In genomic region chr14:22097072-22097471, GRCh38 we compare ENCODE assay signal across 21 cellular contexts.
A peak's percentile ranks its signal among the peaks of the same experiment; 100 is the strongest.
DNase-seq lines count a peak whose midpoint lies in the region; ATAC-seq and TF ChIP-seq lines count a peak whose summit lies in the region.
"Had no signal": no experiment of that assay in that cellular context is flagged by ENCODE, and none has a peak within 500 bp of the region (broad histone marks: within the 10 kb centered on the region; RNA-seq: fewer than 3 reads in every experiment).

No MANE protein-coding gene starts in this region.

- H3K4me3 ChIP-seq in fibroblast of villous mesenchyme (ENCODE audit: low read depth, low read length): no peak overlapping the region
- H3K4me3 ChIP-seq in tibial nerve: no peak overlapping the region
- no peak overlapping the region for H3K4me3 ChIP-seq in adrenal gland
- H3K4me3 ChIP-seq in ascending aorta: no peak overlapping the region
- H3K4me3 ChIP-seq: SJSA1, upper lobe of left lung had no signal

- peaks cover 42% of the 10 kb centered on the region for H3K4me1 Mint-ChIP-seq in activated T-cell treated with anti-CD3 and anti-CD28 coated beads, Interleukin-2, amount 50 U/mL, for 72 hours (ENCODE audit: low read depth)
- H3K4me1 Mint-ChIP-seq in T-helper 17 cell: peaks cover 9% of the 10 kb centered on the region
- H3K4me1 Mint-ChIP-seq in stimulated activated effector memory CD8-positive, alpha-beta T cell treated with anti-CD3 and anti-CD28 coated beads, Interleukin-12 subunit alpha, Interleukin-12 subunit beta, amount 100 ng/mL, for 72 hours: no peaks in the 10 kb centered on the region

- no peak for TF ChIP-seq POLR2A in tibial nerve (IDR thresholded peaks at IDR 0.05)
- TF ChIP-seq POLR2A in adrenal gland (IDR thresholded peaks at IDR 0.05): no peak

- no peaks in the 10 kb centered on the region for H3K9me3 Mint-ChIP-seq in activated T-cell treated with anti-CD3 and anti-CD28 coated beads, Interleukin-2, amount 50 U/mL, for 72 hours
- H3K9me3 Mint-ChIP-seq in stimulated activated effector memory CD8-positive, alpha-beta T cell treated with anti-CD3 and anti-CD28 coated beads, Interleukin-12 subunit alpha, Interleukin-12 subunit beta, amount 100 ng/mL, for 72 hours: no peaks in the 10 kb centered on the region
- H3K9me3 Mint-ChIP-seq: natural killer cell had no signal

- intact Hi-C loops in adrenal gland (cut with DNase I) (no loop called here), ascending aorta (cut with DNase I) (loop anchor here (10.0 kb wide), 1 partner anchor 182 kb away; no protein-coding TSS in a partner anchor)

- no peaks in the 10 kb centered on the region for H3K27me3 Mint-ChIP-seq in activated T-cell treated with anti-CD3 and anti-CD28 coated beads, Interleukin-2, amount 50 U/mL, for 72 hours (ENCODE audit: low read depth)
- no peaks in the 10 kb centered on the region for H3K27me3 Mint-ChIP-seq in T-helper 17 cell

- H3K27ac Mint-ChIP-seq in activated T-cell treated with anti-CD3 and anti-CD28 coated beads, Interleukin-2, amount 50 U/mL, for 72 hours: peak overlapping the region; percentile 79
- H3K27ac Mint-ChIP-seq in T-helper 17 cell: peak overlapping the region; percentile 45
- no peak overlapping the region for H3K27ac Mint-ChIP-seq in stimulated activated effector memory CD8-positive, alpha-beta T cell treated with anti-CD3 and anti-CD28 coated beads, Interleukin-12 subunit alpha, Interleukin-12 subunit beta, amount 100 ng/mL, for 72 hours
- H3K27ac Mint-ChIP-seq: natural killer cell had no signal

- WGBS in tibial nerve, 2 donors: 55 to 61% methylated on average over 5 of the region's 5 CpGs
- 43 to 56% (median 47%) methylated on average over 5 of the region's 5 CpGs for WGBS in adrenal gland, 4 donors

- TF ChIP-seq CTCF in fibroblast of villous mesenchyme (IDR thresholded peaks at IDR 0.05; ENCODE audit: insufficient read depth, low read depth, low read length) (no peak), tibial nerve (IDR thresholded peaks at IDR 0.05) (no peak), adrenal gland (IDR thresholded peaks at IDR 0.05) (no peak), ascending aorta (IDR thresholded peaks at IDR 0.05) (no peak)

- DNase-seq in activated T-cell treated with anti-CD3 and anti-CD28 coated beads, Interleukin-2, amount 50 U/mL, for 72 hours: no peak
- DNase-seq in activated T-cell treated with anti-CD3 and anti-CD28 coated beads for 4 hours (no peak), T-helper 17 cell (no peak), fibroblast of villous mesenchyme (ENCODE audit: low read depth) (peak; percentile 12), tibial nerve (ENCODE audit: low spot score in 2 of 2) (no peak), adrenal gland (no peak), ascending aorta (ENCODE audit: low spot score in 2 of 2) (no peak)
- DNase-seq in stimulated activated effector memory CD8-positive, alpha-beta T cell treated with anti-CD3 and anti-CD28 coated beads, Interleukin-12 subunit alpha, Interleukin-12 subunit beta, amount 100 ng/mL, for 72 hours (ENCODE audit: low spot score in 2 of 2): no peak
- DNase-seq: activated CD4-positive, alpha-beta T cell treated with anti-CD3 and anti-CD28 coated beads, Interleukin-2, amount 50 U/mL, for 1 hour; activated gamma-delta T cell; dermis blood vessel endothelial cell; DMS79 treated with DMSO at 0.1 percent for 48 hours; H7; head of caudate nucleus; natural killer cell; NCI-H2029; NCI-H510A; small intestine; upper lobe of left lung had no signal

- peak; percentile 36 to 41 for TF ChIP-seq EP300 in tibial nerve (IDR thresholded peaks at IDR 0.05)

- H3K36me3 ChIP-seq in tibial nerve: no peaks in the 10 kb centered on the region
- no peaks in the 10 kb centered on the region for H3K36me3 ChIP-seq in adrenal gland (replicated peaks in 1 of 2)
- H3K36me3 ChIP-seq in ascending aorta: no peaks in the 10 kb centered on the region
- H3K36me3 ChIP-seq: SJSA1, upper lobe of left lung had no signal

- H3K27me3 ChIP-seq in tibial nerve (no peaks in the 10 kb centered on the region), adrenal gland (no peaks in the 10 kb centered on the region), ascending aorta (no peaks in the 10 kb centered on the region)
- H3K27me3 ChIP-seq: SJSA1, upper lobe of left lung had no signal

- H3K27ac ChIP-seq in tibial nerve: peak overlapping the region; percentile 35 to 81 (median 56)
- no peak overlapping the region for H3K27ac ChIP-seq in adrenal gland
- no peak overlapping the region for H3K27ac ChIP-seq in ascending aorta
- H3K27ac ChIP-seq: SJSA1 had no signal

- ATAC-seq in activated T-cell treated with anti-CD3 and anti-CD28 coated beads, Interleukin-2, amount 50 U/mL, for 72 hours (replicated peaks in 1 of 2): no peak
- ATAC-seq in T-helper 17 cell: no peak
- no peak for ATAC-seq in stimulated activated effector memory CD8-positive, alpha-beta T cell treated with anti-CD3 and anti-CD28 coated beads, Interleukin-12 subunit alpha, Interleukin-12 subunit beta, amount 100 ng/mL, for 72 hours
- ATAC-seq: esophagus mucosa, natural killer cell had no signal

- peak overlapping the region; percentile 72 to 91 for H3K4me3 Mint-ChIP-seq in activated T-cell treated with anti-CD3 and anti-CD28 coated beads, Interleukin-2, amount 50 U/mL, for 72 hours
- peak overlapping the region; percentile 67 for H3K4me3 Mint-ChIP-seq in T-helper 17 cell
- no peak overlapping the region for H3K4me3 Mint-ChIP-seq in stimulated activated effector memory CD8-positive, alpha-beta T cell treated with anti-CD3 and anti-CD28 coated beads, Interleukin-12 subunit alpha, Interleukin-12 subunit beta, amount 100 ng/mL, for 72 hours
- H3K4me3 Mint-ChIP-seq: natural killer cell had no signal

- no peaks in the 10 kb centered on the region for H3K36me3 Mint-ChIP-seq in activated T-cell treated with anti-CD3 and anti-CD28 coated beads, Interleukin-2, amount 50 U/mL, for 72 hours (ENCODE audit: insufficient read depth in 2 of 2)
- H3K36me3 Mint-ChIP-seq in T-helper 17 cell (ENCODE audit: low read depth): no peaks in the 10 kb centered on the region
- peaks cover 4% of the 10 kb centered on the region for H3K36me3 Mint-ChIP-seq in stimulated activated effector memory CD8-positive, alpha-beta T cell treated with anti-CD3 and anti-CD28 coated beads, Interleukin-12 subunit alpha, Interleukin-12 subunit beta, amount 100 ng/mL, for 72 hours
- H3K36me3 Mint-ChIP-seq: natural killer cell had no signal

- H3K4me1 ChIP-seq in tibial nerve: peaks cover 0 to 10% (median 0%) of the 10 kb centered on the region in 4 donors
- H3K4me1 ChIP-seq in adrenal gland (replicated peaks in 1 of 2): no peaks in the 10 kb centered on the region
- H3K4me1 ChIP-seq in ascending aorta: no peaks in the 10 kb centered on the region
- H3K4me1 ChIP-seq: SJSA1, upper lobe of left lung had no signal

- H3K9me3 ChIP-seq in T-helper 17 cell (ENCODE audit: control insufficient read depth, low read length, poor library complexity, severe bottlenecking): no peaks in the 10 kb centered on the region
- H3K9me3 ChIP-seq in tibial nerve: peaks cover 0 to 3% (median 0%) of the 10 kb centered on the region in 4 donors
- H3K9me3 ChIP-seq in adrenal gland (replicated peaks in 1 of 3): no peaks in the 10 kb centered on the region
- H3K9me3 ChIP-seq in ascending aorta: no peaks in the 10 kb centered on the region
- H3K9me3 ChIP-seq: SJSA1, upper lobe of left lung had no signal

Comparison
In these comparisons a context has a peak if more than half of its experiments do, and no peak if none do; other contexts are left out.
1. H3K27ac ChIP-seq: peak in tibial nerve (4 of 4); none in adrenal gland (0 of 5) and ascending aorta (0 of 2).